12 cellular contexts compared by ENCODE assay signal in the genomic region with DNA sequence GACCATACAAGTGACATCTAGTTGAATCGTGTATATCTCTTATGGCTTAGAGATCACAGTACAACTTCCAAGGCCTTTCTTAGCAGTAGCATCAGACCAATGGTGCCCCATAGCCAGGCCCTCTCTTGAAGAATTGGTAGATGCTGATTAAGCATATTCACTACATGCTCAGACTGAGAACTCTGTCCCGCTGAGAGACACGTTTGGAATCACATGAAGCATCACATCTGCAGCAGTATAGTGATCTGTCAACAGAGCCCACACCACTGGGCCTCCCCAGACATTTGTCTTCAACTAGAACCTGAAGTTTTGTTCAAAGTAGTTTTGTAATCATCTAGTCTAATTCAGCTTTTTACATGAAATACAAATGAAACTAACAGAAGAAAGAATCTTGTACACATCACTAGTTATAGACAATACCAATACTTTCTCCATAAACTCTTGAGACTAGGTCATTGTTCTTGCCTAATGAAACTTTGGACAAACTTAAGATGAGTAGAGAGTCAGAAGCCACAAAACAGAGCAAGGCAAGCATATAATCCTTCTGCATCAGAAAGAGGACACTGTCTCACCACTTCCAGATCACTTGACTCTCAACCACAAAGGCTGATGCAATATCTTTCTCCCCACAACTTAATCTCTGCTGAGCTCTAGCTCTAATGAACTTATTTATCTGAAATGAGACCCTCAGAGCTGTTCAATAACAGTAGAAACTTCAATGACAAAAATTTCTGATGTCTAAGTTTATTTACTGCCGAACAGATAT.
DNase-seq lines count a peak whose midpoint lies in the region; ATAC-seq and TF ChIP-seq lines count a peak whose summit lies in the region.
"Had no signal": no experiment of that assay in that cellular context is flagged by ENCODE, and none has a peak within 500 bp of the region (broad histone marks: within the 10 kb centered on the region; RNA-seq: fewer than 3 reads in every experiment).

No MANE protein-coding gene starts in this region.

- no peaks in the 10 kb centered on the region for H3K4me1 Mint-ChIP-seq in GM23338
- H3K4me1 Mint-ChIP-seq: T-helper 17 cell had no signal

- H3K4me1 ChIP-seq in GM23338 (ENCODE audit: insufficient read depth) (no peaks in the 10 kb centered on the region), fibroblast of lung (ENCODE audit: control insufficient read depth, extremely low read depth, insufficient read depth, low read length) (no peaks in the 10 kb centered on the region), stomach (no peaks in the 10 kb centered on the region)

- WGBS in stomach, 5 donors = 66 to 75% (median 71%) methylated on average over 4 of the region's 4 CpGs

- H2AFZ ChIP-seq in GM23338 (0 out of 2 replicates have a peak overlapping the region, but pooled peaks have one; percentile 24), fibroblast of lung (ENCODE audit: low read length) (no peak overlapping the region)

- H3K9ac ChIP-seq in fibroblast of lung (ENCODE audit: insufficient read depth, low read length) = no peak overlapping the region

- H3K27ac ChIP-seq in GM23338 (ENCODE audit: low read depth) = no peak overlapping the region
- no peak overlapping the region for H3K27ac ChIP-seq in fibroblast of lung (ENCODE audit: insufficient read depth, low read length)
- no peak overlapping the region for H3K27ac ChIP-seq in stomach
- H3K27ac ChIP-seq: epithelial cell of prostate had no signal

- H3K27ac Mint-ChIP-seq in GM23338 = peak overlapping the region; percentile 23; the same call in 1 of the 2 replicates
- H3K27ac Mint-ChIP-seq: T-helper 17 cell had no signal

- H3K27me3 Mint-ChIP-seq in GM23338 (ENCODE audit: insufficient read depth, low read depth, poor library complexity) = no peaks in the 10 kb centered on the region
- H3K27me3 Mint-ChIP-seq: T-helper 17 cell had no signal

- H3K4me3 ChIP-seq in GM23338 (no peak overlapping the region), fibroblast of lung (replicated peaks in 1 of 4; ENCODE audit: control extremely low read depth in 1 of 4, insufficient read depth in 1 of 4, low read depth in 3 of 4, low read length in 4 of 4) (no peak overlapping the region), stomach (no peak overlapping the region)

- H3K36me3 Mint-ChIP-seq in GM23338 (ENCODE audit: low read depth) = peaks cover 4% of the 10 kb centered on the region; the same call in 2 of the 3 replicates

- H3K9me3 ChIP-seq in fibroblast of lung (ENCODE audit: control insufficient read depth, insufficient read depth, low read depth, low read length) (no peaks in the 10 kb centered on the region), stomach (peaks cover 0 to 3% (median 0%) of the 10 kb centered on the region in 4 donors)

- H4K20me1 ChIP-seq in GM23338 (replicated peaks; ENCODE audit: insufficient read depth) (no peaks in the 10 kb centered on the region), fibroblast of lung (ENCODE audit: control insufficient read depth, extremely low read depth, insufficient read depth, low read length) (no peaks in the 10 kb centered on the region)

- ATAC-seq in GM23338 = no peak
- ATAC-seq in HG02678 (IDR thresholded peaks at IDR 0.05; ENCODE audit: unreplicated experiment) = no peak
- no peak for ATAC-seq in GM19035 (IDR thresholded peaks at IDR 0.05; ENCODE audit: unreplicated experiment)
- ATAC-seq: T-helper 17 cell had no signal

- H3K9me3 Mint-ChIP-seq in GM23338 = peaks cover 7% of the 10 kb centered on the region

- intact Hi-C loops in stomach (cut with DNase I; ENCODE audit: low total_unique reads) = no loop called here

- H3K4me2 ChIP-seq in GM23338 = no peak overlapping the region
- H3K4me2 ChIP-seq in fibroblast of lung (ENCODE audit: extremely low read depth, insufficient read depth, low read length) = no peak overlapping the region

- no peak for TF ChIP-seq CTCF in GM23338 (conservative IDR thresholded peaks at IDR 0.05; ENCODE audit: low read depth in 2 of 2)
- no peak for TF ChIP-seq CTCF in fibroblast of lung (conservative IDR thresholded peaks at IDR 0.05 in 1 of 2, IDR thresholded peaks at IDR 0.05 in 1 of 2; ENCODE audit: low read depth in 1 of 2, low read length in 2 of 2)
- TF ChIP-seq CTCF in stomach (IDR thresholded peaks at IDR 0.05) = no peak

- TF ChIP-seq POLR2A in stomach (IDR thresholded peaks at IDR 0.05) = no peak

- no peak overlapping the region for H3K4me3 Mint-ChIP-seq in GM23338
- H3K4me3 Mint-ChIP-seq: T-helper 17 cell had no signal

- H3K36me3 ChIP-seq in GM23338 (ENCODE audit: insufficient read depth) (no peaks in the 10 kb centered on the region), fibroblast of lung (ENCODE audit: control insufficient read depth, insufficient read depth, low read length) (no peaks in the 10 kb centered on the region), stomach (no peaks in the 10 kb centered on the region)

- H3K27me3 ChIP-seq in GM23338 (ENCODE audit: insufficient read depth) = no peaks in the 10 kb centered on the region
- H3K27me3 ChIP-seq in fibroblast of lung (ENCODE audit: control insufficient read depth, insufficient read depth, low read length) = no peaks in the 10 kb centered on the region
- H3K27me3 ChIP-seq in stomach = no peaks in the 10 kb centered on the region

- no peaks in the 10 kb centered on the region for H3K9me2 ChIP-seq in GM23338 (ENCODE audit: insufficient read depth)

- H3K79me2 ChIP-seq in GM23338 (replicated peaks; ENCODE audit: insufficient read depth) = no peaks in the 10 kb centered on the region
- H3K79me2 ChIP-seq in fibroblast of lung (ENCODE audit: control insufficient read depth, insufficient read depth, low read length) = no peaks in the 10 kb centered on the region

- DNase-seq in AG08396 (ENCODE audit: low spot score) (peak; percentile 21), GM23338 (ENCODE audit: low spot score) (no peak), RKO (ENCODE audit: low spot score) (peak; percentile 1), fibroblast of lung (ENCODE audit: low read depth in 2 of 2) (peak; percentile 79 to 82), stomach (no peak)
- DNase-seq in activated CD4-positive, alpha-beta T cell treated with anti-CD3 and anti-CD28 coated beads, Interleukin-2, amount 50 U/mL, for 48 hours = no peak
- DNase-seq: activated effector memory CD4-positive, alpha-beta T cell treated with anti-CD3 and anti-CD28 coated beads, Interleukin-2, amount 50 U/mL, for 16 hours; NCI-H187 treated with DMSO at 0.1 percent for 48 hours; T-helper 17 cell had no signal

- no peak for TF ChIP-seq EP300 in stomach (IDR thresholded peaks at IDR 0.05)

- no peaks in the 10 kb centered on the region for H3F3A ChIP-seq in GM23338 (replicated peaks; ENCODE audit: low read depth)

TF ChIP-seq in GM23338, 12 proteins besides CTCF, POLR2A, EP300 and RAD21:
- TF ChIP-seq JUNB (IDR thresholded peaks at IDR 0.05; ENCODE audit: unreplicated experiment) = no peak
- TF ChIP-seq EZH2phosphoT487 (IDR thresholded peaks at IDR 0.05; ENCODE audit: unreplicated experiment) = no peak
- TF ChIP-seq, protein P1, sequence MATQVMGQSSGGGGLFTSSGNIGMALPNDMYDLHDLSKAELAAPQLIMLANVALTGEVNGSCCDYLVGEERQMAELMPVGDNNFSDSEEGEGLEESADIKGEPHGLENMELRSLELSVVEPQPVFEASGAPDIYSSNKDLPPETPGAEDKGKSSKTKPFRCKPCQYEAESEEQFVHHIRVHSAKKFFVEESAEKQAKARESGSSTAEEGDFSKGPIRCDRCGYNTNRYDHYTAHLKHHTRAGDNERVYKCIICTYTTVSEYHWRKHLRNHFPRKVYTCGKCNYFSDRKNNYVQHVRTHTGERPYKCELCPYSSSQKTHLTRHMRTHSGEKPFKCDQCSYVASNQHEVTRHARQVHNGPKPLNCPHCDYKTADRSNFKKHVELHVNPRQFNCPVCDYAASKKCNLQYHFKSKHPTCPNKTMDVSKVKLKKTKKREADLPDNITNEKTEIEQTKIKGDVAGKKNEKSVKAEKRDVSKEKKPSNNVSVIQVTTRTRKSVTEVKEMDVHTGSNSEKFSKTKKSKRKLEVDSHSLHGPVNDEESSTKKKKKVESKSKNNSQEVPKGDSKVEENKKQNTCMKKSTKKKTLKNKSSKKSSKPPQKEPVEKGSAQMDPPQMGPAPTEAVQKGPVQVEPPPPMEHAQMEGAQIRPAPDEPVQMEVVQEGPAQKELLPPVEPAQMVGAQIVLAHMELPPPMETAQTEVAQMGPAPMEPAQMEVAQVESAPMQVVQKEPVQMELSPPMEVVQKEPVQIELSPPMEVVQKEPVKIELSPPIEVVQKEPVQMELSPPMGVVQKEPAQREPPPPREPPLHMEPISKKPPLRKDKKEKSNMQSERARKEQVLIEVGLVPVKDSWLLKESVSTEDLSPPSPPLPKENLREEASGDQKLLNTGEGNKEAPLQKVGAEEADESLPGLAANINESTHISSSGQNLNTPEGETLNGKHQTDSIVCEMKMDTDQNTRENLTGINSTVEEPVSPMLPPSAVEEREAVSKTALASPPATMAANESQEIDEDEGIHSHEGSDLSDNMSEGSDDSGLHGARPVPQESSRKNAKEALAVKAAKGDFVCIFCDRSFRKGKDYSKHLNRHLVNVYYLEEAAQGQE (IDR thresholded peaks at IDR 0.05; ENCODE audit: unreplicated experiment) = no peak
- TF ChIP-seq, protein P2, sequence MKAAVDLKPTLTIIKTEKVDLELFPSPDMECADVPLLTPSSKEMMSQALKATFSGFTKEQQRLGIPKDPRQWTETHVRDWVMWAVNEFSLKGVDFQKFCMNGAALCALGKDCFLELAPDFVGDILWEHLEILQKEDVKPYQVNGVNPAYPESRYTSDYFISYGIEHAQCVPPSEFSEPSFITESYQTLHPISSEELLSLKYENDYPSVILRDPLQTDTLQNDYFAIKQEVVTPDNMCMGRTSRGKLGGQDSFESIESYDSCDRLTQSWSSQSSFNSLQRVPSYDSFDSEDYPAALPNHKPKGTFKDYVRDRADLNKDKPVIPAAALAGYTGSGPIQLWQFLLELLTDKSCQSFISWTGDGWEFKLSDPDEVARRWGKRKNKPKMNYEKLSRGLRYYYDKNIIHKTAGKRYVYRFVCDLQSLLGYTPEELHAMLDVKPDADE (IDR thresholded peaks at IDR 0.05) = no peak
- TF ChIP-seq ZNF331 (CRISPR knock-in tag; IDR thresholded peaks at IDR 0.05; ENCODE audit: low read depth) = no peak
TF ChIP-seq in GM23338: peak in this region for 0.

Comparison
In these comparisons a context has a peak if more than half of its experiments do, and no peak if none do; other contexts are left out.
1. DNase-seq: peak in AG08396 (single experiment), RKO (single experiment) and fibroblast of lung (2 of 2); none in GM23338 (single experiment), activated CD4-positive, alpha-beta T cell treated with anti-CD3 and anti-CD28 coated beads, Interleukin-2, amount 50 U/mL, for 48 hours (0 of 2) and stomach (single experiment).